13 cellular contexts compared by ENCODE assay signal in the genomic region with DNA sequence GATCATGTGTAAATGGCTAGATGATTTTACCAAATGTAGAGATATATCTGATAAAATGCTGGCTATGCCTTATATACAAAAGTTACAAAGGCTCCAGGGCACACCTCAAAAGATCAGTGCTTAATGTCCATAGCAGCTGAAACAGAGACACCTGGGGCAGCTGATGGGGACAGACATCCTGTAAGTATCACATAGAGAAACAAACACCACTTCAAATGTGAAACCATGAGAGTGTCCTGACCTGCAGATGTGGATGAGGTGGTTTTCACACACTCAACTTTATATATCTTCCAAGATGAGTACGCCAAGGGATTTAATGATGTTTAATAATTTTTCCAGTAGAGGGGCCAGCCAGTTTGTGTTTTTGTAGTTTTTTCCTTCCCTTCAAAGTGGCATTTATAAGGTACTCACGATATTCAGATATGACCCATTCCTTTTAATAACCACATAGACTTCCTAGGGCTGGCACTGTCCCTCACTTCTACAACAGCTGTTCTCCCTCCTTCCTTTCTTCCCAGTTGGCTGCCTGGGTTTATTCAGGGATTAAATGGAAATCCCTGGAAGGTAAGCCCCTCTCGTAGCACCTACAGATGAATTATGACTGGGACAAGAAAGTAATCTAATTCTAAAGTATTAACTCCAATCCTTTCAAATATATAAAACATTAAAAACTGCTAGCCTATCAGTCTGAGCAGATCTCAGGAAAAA.
"Had no signal": no experiment of that assay in that cellular context is flagged by ENCODE, and none has a peak within 500 bp of the region (broad histone marks: within the 10 kb centered on the region; RNA-seq: fewer than 3 reads in every experiment).

No MANE protein-coding gene starts in this region.

- DNase-seq: activated CD4-positive, alpha-beta T cell treated with anti-CD3 and anti-CD28 coated beads, Interleukin-2, amount 10 ng/mL, durations not matched to agents 7 days and 5 days; activated naive CD4-positive, alpha-beta T cell; activated naive CD8-positive, alpha-beta T cell treated with anti-CD3 and anti-CD28 coated beads, Interleukin-2, amount 10 ng/mL, durations not matched to agents 7 days and 5 days; activated T-cell treated with anti-CD3 and anti-CD28 coated beads for 4 hours; midbrain; stimulated activated CD4-positive, alpha-beta T cell treated with anti-CD3 and anti-CD28 coated beads, Interleukin-12 subunit alpha, Interleukin-12 subunit beta, amount 100 ng/mL, for 4 hours; stimulated activated CD4-positive, alpha-beta T cell treated with anti-CD3 and anti-CD28 coated beads, Interleukin-2, amount 100 ng/mL, for 24 hours; upper lobe of right lung had no signal

- H3K4me3 ChIP-seq: coronary artery, esophagus muscularis mucosa, neural progenitor cell, thoracic aorta, upper lobe of right lung had no signal

- H3K9me3 ChIP-seq: esophagus muscularis mucosa, thoracic aorta, upper lobe of right lung had no signal

- H3K36me3 ChIP-seq: esophagus muscularis mucosa, neural progenitor cell, thoracic aorta, upper lobe of right lung had no signal

- H2AFZ ChIP-seq: neural progenitor cell had no signal

- H3K27me3 ChIP-seq: esophagus muscularis mucosa, neural progenitor cell, upper lobe of right lung had no signal

- ATAC-seq: sciatic nerve, upper lobe of right lung had no signal

- H3K4me1 ChIP-seq: neural progenitor cell, upper lobe of right lung had no signal

- H3K4me2 ChIP-seq: neural progenitor cell had no signal

- H3K9ac ChIP-seq: neural progenitor cell had no signal

- H3K27ac ChIP-seq: coronary artery, esophagus muscularis mucosa, neural progenitor cell, thoracic aorta, upper lobe of right lung had no signal
